Comparison of ENCODE assay signal across 8 cellular contexts in the genomic region with DNA sequence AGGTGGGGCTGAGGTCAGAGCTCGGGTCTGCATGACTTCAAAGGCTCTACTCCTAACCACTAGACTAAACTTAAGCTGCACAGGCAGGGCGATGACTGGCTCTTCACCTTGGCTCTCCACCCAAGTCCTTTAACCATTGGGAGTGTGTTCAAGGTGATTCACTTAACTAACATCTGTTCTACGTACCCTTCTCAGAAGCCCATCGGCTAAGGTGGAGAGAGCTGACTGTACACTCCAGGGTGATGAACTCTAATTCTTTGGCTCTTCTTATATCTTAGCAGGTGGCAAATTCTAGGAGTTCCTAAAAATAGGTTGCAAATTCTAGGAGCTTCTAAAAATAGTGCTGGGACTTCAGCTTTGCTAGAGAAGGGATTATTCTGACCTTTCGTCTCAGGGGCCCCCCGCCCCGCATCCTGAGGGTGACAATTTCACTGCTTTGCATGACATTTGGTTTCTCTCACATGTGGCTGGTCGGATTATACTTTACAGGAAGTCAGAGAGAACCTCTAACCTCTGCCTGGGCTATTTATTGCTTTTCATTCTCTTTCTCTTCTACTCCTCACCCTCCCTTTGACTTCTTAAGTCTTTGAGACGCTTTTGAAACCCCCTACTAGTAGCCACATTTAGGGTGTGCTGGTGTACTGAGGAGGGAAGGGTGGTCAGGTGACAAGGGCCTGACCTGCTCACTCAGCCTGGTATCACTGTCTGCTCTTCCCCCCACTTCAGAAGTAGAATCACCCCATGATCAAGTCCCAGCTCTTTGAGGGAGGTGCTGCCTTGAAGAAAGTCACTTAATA. TPM values are rescaled to one million over a fixed set of nuclear protein-coding genes. Genes with fewer than 3 reads are reported as not detected.
DNase-seq lines count a peak whose midpoint lies in the region; ATAC-seq, FAIRE-seq and TF ChIP-seq lines count a peak whose summit lies in the region.

No MANE protein-coding gene starts in this region.

- FAIRE-seq in small intestine (lab: Jason Lieb, UNC), result no peak

- peak overlapping the region; percentile 67 to 89 for H3K27ac ChIP-seq in small intestine (ENCODE audit: low read depth in 1 of 2, low read length in 1 of 2)

- no peaks in the 10 kb centered on the region for H3K27me3 ChIP-seq in small intestine (ENCODE audit: control insufficient read depth in 2 of 2, insufficient read depth in 2 of 2, low read length in 2 of 2)

- no peak for TF ChIP-seq CTCF in lower leg skin (IDR thresholded peaks at IDR 0.05)

- H3K9me3 ChIP-seq in small intestine (ENCODE audit: control insufficient read depth, low read depth), result no peaks in the 10 kb centered on the region

- WGBS in small intestine, 3 donors, result 68 to 81% (median 69%) methylated on average over 9 of the region's 9 CpGs
- WGBS in lower leg skin, 2 donors, result 74 to 79% methylated on average over 9 of the region's 9 CpGs

- ATAC-seq in GM19395 (IDR thresholded peaks at IDR 0.05; ENCODE audit: unreplicated experiment) (peak; percentile 82), HG03139 (IDR thresholded peaks at IDR 0.05; ENCODE audit: unreplicated experiment) (peak; percentile 84)

- DNase-seq in activated CD8-positive, alpha-beta memory T cell treated with anti-CD3 and anti-CD28 coated beads for 48 hours (ENCODE audit: low read depth in 2 of 3, low spot score in 2 of 3), result peak in 2 of 3 experiments; percentile 30 to 59
- DNase-seq in small intestine (peak; percentile 36), NCI-H2171 treated with DMSO at 0.1 percent for 48 hours (lab: John Stamatoyannopoulos, UW) (no peak), NCI-H524 treated with DMSO at 0.1 percent for 48 hours (lab: John Stamatoyannopoulos, UW) (no peak), lower leg skin (ENCODE audit: low spot score in 2 of 2) (no peak), H4 (ENCODE audit: low spot score) (no peak)

- intact Hi-C loops in lower leg skin (cut with DNase I; ENCODE audit: low total_unique reads), result no loop called here

- no peak for TF ChIP-seq POLR2A in lower leg skin (IDR thresholded peaks at IDR 0.05)

- H3K4me3 ChIP-seq in small intestine (ENCODE audit: low read depth in 1 of 2, low read length in 2 of 2) (no peak overlapping the region), lower leg skin (ENCODE audit: low read depth, poor library complexity, severe bottlenecking) (no peak overlapping the region)

- no peaks in the 10 kb centered on the region for H3K36me3 ChIP-seq in small intestine (ENCODE audit: control insufficient read depth in 2 of 2, insufficient read depth in 2 of 2, low read length in 2 of 2)

- no peaks in the 10 kb centered on the region for H3K4me1 ChIP-seq in small intestine (ENCODE audit: control insufficient read depth in 2 of 2, insufficient read depth in 1 of 2, low read depth in 1 of 2, low read length in 1 of 2)

RNA-seq across cellular contexts. Expression of a gene that starts 55.5 kb away (rescaled TPM):
- 1 to 10 TPM in 2 of 3 donors, under 1 TPM in 1; 0.67 to 3.2 (median 2.3) TPM for polyA plus RNA-seq in small intestine
- total RNA-seq in lower leg skin, result 10 to 100 TPM; 31.3 to 51.9 (median 40.9) TPM
- total RNA-seq in H4 (2014; rRNA removed; shearing (Covaris generic)), result 0.37 and 1.7 TPM in 2 replicates

Comparison
In these comparisons a context has a peak if more than half of its experiments do, and no peak if none do; other contexts are left out.
1. DNase-seq: peak in activated CD8-positive, alpha-beta memory T cell treated with anti-CD3 and anti-CD28 coated beads for 48 hours (2 of 3) and small intestine (single experiment); none in NCI-H2171 treated with DMSO at 0.1 percent for 48 hours (single experiment), NCI-H524 treated with DMSO at 0.1 percent for 48 hours (single experiment), lower leg skin (0 of 2) and H4 (single experiment).
2. RNA of a gene that starts 55.5 kb away (total RNA-seq): 31.3 to 51.9 TPM in lower leg skin; 0.37 to 1.7 TPM in H4; every median in the first group is over 10 times any median in the second.